ENCODE assay signal across 8 cellular contexts in the genomic region with DNA sequence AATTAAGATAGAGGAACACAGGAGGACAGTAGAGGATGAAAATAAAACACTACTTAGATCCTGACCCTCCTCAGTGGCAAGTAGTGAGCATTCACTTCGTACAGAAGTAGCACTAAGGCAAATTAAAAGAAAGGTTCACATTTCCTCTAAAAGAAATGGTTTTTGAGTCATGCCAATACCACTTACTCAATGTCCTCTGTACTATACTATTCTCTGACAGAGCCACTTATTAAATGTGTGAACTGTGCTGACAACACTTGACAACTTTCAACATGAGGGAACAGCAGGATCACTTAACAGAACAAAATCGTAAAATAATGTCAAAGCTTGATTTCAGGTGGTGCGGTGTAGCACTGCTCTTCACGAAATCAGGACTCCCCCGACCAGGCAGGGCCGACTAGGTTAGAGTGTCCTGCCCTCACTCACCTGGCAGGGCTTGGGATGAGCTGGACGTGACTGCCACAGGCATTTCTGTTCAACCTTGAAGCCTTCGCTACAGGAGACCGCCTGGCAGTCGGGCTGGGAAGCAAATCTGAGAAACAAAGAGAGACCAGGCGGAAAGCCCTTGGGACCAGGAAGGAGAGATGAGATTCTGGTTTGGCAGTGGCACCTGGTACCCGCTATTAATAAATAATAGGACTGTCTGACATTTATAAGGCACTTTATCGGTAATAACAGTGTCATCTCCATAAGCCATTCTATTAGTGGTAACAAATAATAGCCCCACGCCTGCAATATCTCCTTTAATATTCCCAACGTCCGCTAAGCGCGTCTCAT. TPM values are rescaled to one million over a fixed set of nuclear protein-coding genes. Genes with fewer than 3 reads are reported as not detected.
DNase-seq lines count a peak whose midpoint lies in the region; ATAC-seq, FAIRE-seq and TF ChIP-seq lines count a peak whose summit lies in the region.

No MANE protein-coding gene starts in this region.

- ATAC-seq in WTC11 = peak; percentile 18; the same call in 1 of the 2 replicates

- no peaks in the 10 kb centered on the region for H3K27me3 Mint-ChIP-seq in activated CD4-positive, alpha-beta T cell treated with anti-CD3 and anti-CD28 coated beads, Interleukin-2, amount 10 ng/mL, durations not matched to agents 7 days and 5 days
- H3K27me3 Mint-ChIP-seq in WTC11 (ENCODE audit: low read depth) = peaks cover 43% of the 10 kb centered on the region

- POLR2A ChIA-PET in activated CD4-positive, alpha-beta T cell treated with anti-CD3 and anti-CD28 coated beads, Interleukin-2, amount 10 ng/mL, durations not matched to agents 7 days and 5 days (lab: Charles Lee) = interaction anchor here (0.7 kb wide), 1 partner anchor 705 kb away, joined by 3 read pairs; no protein-coding TSS in a partner anchor
- POLR2A ChIA-PET in WTC11 (lab: Charles Lee) = no interaction called here

- no peak for DNase-seq in activated CD4-positive, alpha-beta T cell treated with anti-CD3 and anti-CD28 coated beads, Interleukin-2, amount 10 ng/mL, durations not matched to agents 7 days and 5 days
- DNase-seq in activated CD4-positive, alpha-beta T cell treated with anti-CD3 and anti-CD28 coated beads for 4 hours = no peak
- DNase-seq in WTC11 (ENCODE audit: low spot score) = peak; percentile 33
- DNase-seq in kidney = no peak
- no peak for DNase-seq in suprapubic skin (ENCODE audit: low spot score in 2 of 2)
- no peak for DNase-seq in epidermal melanocyte (ENCODE audit: insufficient read length, low spot score)
- no peak for DNase-seq in Ammon's horn (ENCODE audit: low spot score)
- DNase-seq in DMS153 (lab: John Stamatoyannopoulos, UW) = no peak

- H3K4me1 Mint-ChIP-seq in activated CD4-positive, alpha-beta T cell treated with anti-CD3 and anti-CD28 coated beads, Interleukin-2, amount 10 ng/mL, durations not matched to agents 7 days and 5 days = peaks cover 45% of the 10 kb centered on the region
- peaks cover 18% of the 10 kb centered on the region for H3K4me1 Mint-ChIP-seq in WTC11

- TF ChIP-seq CTCF in WTC11 (IDR thresholded peaks at IDR 0.05) (no peak), kidney (IDR thresholded peaks at IDR 0.05; ENCODE audit: borderline replicate concordance, extremely low read depth, insufficient read depth) (no peak), suprapubic skin (IDR thresholded peaks at IDR 0.05) (no peak)

- no peak for FAIRE-seq in kidney (lab: Jason Lieb, UNC)

- CTCF ChIA-PET in activated CD4-positive, alpha-beta T cell treated with anti-CD3 and anti-CD28 coated beads, Interleukin-2, amount 10 ng/mL, durations not matched to agents 7 days and 5 days (lab: Charles Lee) = interaction anchor here (1.0 to 1.4 kb wide), 4 partner anchors 15 to 135 kb away, joined by 3 to 8 read pairs (median 4); no protein-coding TSS in a partner anchor
- CTCF ChIA-PET in WTC11 (lab: Charles Lee) = interaction anchor here (1.0 to 2.9 kb wide), 7 partner anchors 30 to 304 kb away, joined by 3 to 24 read pairs (median 5); a partner anchor contains a TSS

- H3K36me3 ChIP-seq in kidney (ENCODE audit: control insufficient read depth in 1 of 2, insufficient read depth in 2 of 2, low read length in 2 of 2) (no peaks in the 10 kb centered on the region), suprapubic skin (no peaks in the 10 kb centered on the region)

- H3K9me3 ChIP-seq in kidney (ENCODE audit: control insufficient read depth in 1 of 2, low read length in 2 of 2) (no peaks in the 10 kb centered on the region), suprapubic skin (no peaks in the 10 kb centered on the region)

- TF ChIP-seq EP300 in suprapubic skin (IDR thresholded peaks at IDR 0.05) = no peak

- H3K27ac Mint-ChIP-seq in activated CD4-positive, alpha-beta T cell treated with anti-CD3 and anti-CD28 coated beads, Interleukin-2, amount 10 ng/mL, durations not matched to agents 7 days and 5 days = no peak overlapping the region
- H3K27ac Mint-ChIP-seq in WTC11 = no peak overlapping the region

- H3K9ac ChIP-seq in kidney (ENCODE audit: low read length in 2 of 2) = peak overlapping the region in 1 of 2 donors; percentile 72

- H3K36me3 Mint-ChIP-seq in activated CD4-positive, alpha-beta T cell treated with anti-CD3 and anti-CD28 coated beads, Interleukin-2, amount 10 ng/mL, durations not matched to agents 7 days and 5 days (ENCODE audit: low read depth) = peaks cover 2% of the 10 kb centered on the region
- no peaks in the 10 kb centered on the region for H3K36me3 Mint-ChIP-seq in WTC11

- H3K4me3 Mint-ChIP-seq in activated CD4-positive, alpha-beta T cell treated with anti-CD3 and anti-CD28 coated beads, Interleukin-2, amount 10 ng/mL, durations not matched to agents 7 days and 5 days = peak overlapping the region; percentile 62
- H3K4me3 Mint-ChIP-seq in WTC11 = peak overlapping the region; percentile 87

- TF ChIP-seq POLR2A in suprapubic skin (IDR thresholded peaks at IDR 0.05) = no peak

- H3K4me1 ChIP-seq in kidney (ENCODE audit: control insufficient read depth in 1 of 2, insufficient read depth in 1 of 2, low read depth in 1 of 2, low read length in 2 of 2) (peaks cover 0 to 3% of the 10 kb centered on the region in 2 donors), suprapubic skin (peaks cover 14% of the 10 kb centered on the region)

- H3K27ac ChIP-seq in kidney (ENCODE audit: low read depth in 2 of 2, low read length in 2 of 2) = peak overlapping the region; percentile 30
- H3K27ac ChIP-seq in suprapubic skin = no peak overlapping the region

- intact Hi-C loops in kidney (cut with DNase I) = no loop called here

- H3K4me3 ChIP-seq in kidney (ENCODE audit: low read length in 2 of 2) (peak overlapping the region; percentile 58 to 60), suprapubic skin (peak overlapping the region; percentile 66)

- WGBS in suprapubic skin = 42% methylated on average over 18 of the region's 18 CpGs

- H3K27me3 ChIP-seq in suprapubic skin = peaks cover 35% of the 10 kb centered on the region

- H3K9me3 Mint-ChIP-seq in activated CD4-positive, alpha-beta T cell treated with anti-CD3 and anti-CD28 coated beads, Interleukin-2, amount 10 ng/mL, durations not matched to agents 7 days and 5 days = no peaks in the 10 kb centered on the region
- H3K9me3 Mint-ChIP-seq in WTC11 = no peaks in the 10 kb centered on the region

TF ChIP-seq in WTC11, 78 proteins besides CTCF, POLR2A, EP300 and RAD21 (continues in another document):
- no peak for TF ChIP-seq ZNF396 (CRISPR knock-in tag; IDR thresholded peaks at IDR 0.05; ENCODE audit: borderline replicate concordance)
- no peak for TF ChIP-seq RORB (CRISPR knock-in tag; IDR thresholded peaks at IDR 0.05)
- no peak for TF ChIP-seq NFE2L1 (CRISPR knock-in tag; IDR thresholded peaks at IDR 0.05)
- TF ChIP-seq, protein P1, sequence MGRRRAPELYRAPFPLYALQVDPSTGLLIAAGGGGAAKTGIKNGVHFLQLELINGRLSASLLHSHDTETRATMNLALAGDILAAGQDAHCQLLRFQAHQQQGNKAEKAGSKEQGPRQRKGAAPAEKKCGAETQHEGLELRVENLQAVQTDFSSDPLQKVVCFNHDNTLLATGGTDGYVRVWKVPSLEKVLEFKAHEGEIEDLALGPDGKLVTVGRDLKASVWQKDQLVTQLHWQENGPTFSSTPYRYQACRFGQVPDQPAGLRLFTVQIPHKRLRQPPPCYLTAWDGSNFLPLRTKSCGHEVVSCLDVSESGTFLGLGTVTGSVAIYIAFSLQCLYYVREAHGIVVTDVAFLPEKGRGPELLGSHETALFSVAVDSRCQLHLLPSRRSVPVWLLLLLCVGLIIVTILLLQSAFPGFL (CRISPR knock-in tag; IDR thresholded peaks at IDR 0.05; ENCODE audit: borderline replicate concordance) = no peak
- TF ChIP-seq, protein P2, sequence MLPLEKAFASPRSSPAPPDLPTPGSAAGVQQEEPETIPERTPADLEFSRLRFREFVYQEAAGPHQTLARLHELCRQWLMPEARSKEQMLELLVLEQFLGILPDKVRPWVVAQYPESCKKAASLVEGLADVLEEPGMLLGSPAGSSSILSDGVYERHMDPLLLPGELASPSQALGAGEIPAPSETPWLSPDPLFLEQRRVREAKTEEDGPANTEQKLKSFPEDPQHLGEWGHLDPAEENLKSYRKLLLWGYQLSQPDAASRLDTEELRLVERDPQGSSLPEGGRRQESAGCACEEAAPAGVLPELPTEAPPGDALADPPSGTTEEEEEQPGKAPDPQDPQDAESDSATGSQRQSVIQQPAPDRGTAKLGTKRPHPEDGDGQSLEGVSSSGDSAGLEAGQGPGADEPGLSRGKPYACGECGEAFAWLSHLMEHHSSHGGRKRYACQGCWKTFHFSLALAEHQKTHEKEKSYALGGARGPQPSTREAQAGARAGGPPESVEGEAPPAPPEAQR (CRISPR knock-in tag; IDR thresholded peaks at IDR 0.05) = no peak
- TF ChIP-seq ZNF138 (CRISPR knock-in tag; conservative IDR thresholded peaks at IDR 0.05) = no peak
- no peak for TF ChIP-seq MXD4 (CRISPR knock-in tag; IDR thresholded peaks at IDR 0.05; ENCODE audit: borderline replicate concordance)
- no peak for TF ChIP-seq ZNF423 (CRISPR knock-in tag; IDR thresholded peaks at IDR 0.05)
- TF ChIP-seq, protein P3, sequence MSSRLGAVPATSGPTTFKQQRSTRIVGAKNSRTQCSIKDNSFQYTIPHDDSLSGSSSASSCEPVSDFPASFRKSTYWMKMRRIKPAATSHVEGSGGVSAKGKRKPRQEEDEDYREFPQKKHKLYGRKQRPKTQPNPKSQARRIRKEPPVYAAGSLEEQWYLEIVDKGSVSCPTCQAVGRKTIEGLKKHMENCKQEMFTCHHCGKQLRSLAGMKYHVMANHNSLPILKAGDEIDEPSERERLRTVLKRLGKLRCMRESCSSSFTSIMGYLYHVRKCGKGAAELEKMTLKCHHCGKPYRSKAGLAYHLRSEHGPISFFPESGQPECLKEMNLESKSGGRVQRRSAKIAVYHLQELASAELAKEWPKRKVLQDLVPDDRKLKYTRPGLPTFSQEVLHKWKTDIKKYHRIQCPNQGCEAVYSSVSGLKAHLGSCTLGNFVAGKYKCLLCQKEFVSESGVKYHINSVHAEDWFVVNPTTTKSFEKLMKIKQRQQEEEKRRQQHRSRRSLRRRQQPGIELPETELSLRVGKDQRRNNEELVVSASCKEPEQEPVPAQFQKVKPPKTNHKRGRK (CRISPR knock-in tag; IDR thresholded peaks at IDR 0.05; ENCODE audit: borderline replicate concordance) = no peak

RNA-seq across cellular contexts. Expression of a gene that starts 0.6 kb away (rescaled TPM):
- 10 to 100 TPM in 1 of 2 experiments, 1 to 10 TPM in 1; 9.9 to 11.4 TPM for total RNA-seq in activated CD4-positive, alpha-beta T cell treated with anti-CD3 and anti-CD28 coated beads, Interleukin-2, amount 10 ng/mL, durations not matched to agents 7 days and 5 days
- 3.0 to 5.7 TPM (median 5.6 TPM) in 3 replicates for total RNA-seq in WTC11 (2021)
- total RNA-seq in kidney = 26.5 TPM
- 31.2 TPM for polyA plus RNA-seq in kidney (ENCODE audit: insufficient read depth, low read depth, low replicate concordance)
- 10 to 100 TPM in 1 of 4 donors, 1 to 10 TPM in 2, under 1 TPM in 1; 0.72 to 10.2 (median 5.9) TPM for total RNA-seq in suprapubic skin
